ENCODE assay signal across 16 cellular contexts in genomic region chr11:87972133-87972532, GRCh38.
DNase-seq lines count a peak whose midpoint lies in the region; ATAC-seq and TF ChIP-seq lines count a peak whose summit lies in the region.
"Had no signal": no experiment of that assay in that cellular context is flagged by ENCODE, and none has a peak within 500 bp of the region (broad histone marks: within the 10 kb centered on the region; RNA-seq: fewer than 3 reads in every experiment).

No MANE protein-coding gene starts in this region.

- peak; percentile 91 for ATAC-seq in GM18868 (IDR thresholded peaks at IDR 0.05; ENCODE audit: unreplicated experiment)
- ATAC-seq in GM21529 (IDR thresholded peaks at IDR 0.05; ENCODE audit: unreplicated experiment), result peak; percentile 73
- ATAC-seq in HG03175 (IDR thresholded peaks at IDR 0.05; ENCODE audit: unreplicated experiment), result peak; percentile 64
- ATAC-seq: effector memory CD8-positive, alpha-beta T cell had no signal

- POLR2A ChIA-PET in GM10248 (lab: Yijun Ruan, JAX), result no interaction called here

- no peak overlapping the region for H3K27ac ChIP-seq in GM23248
- H3K27ac ChIP-seq: prostate gland had no signal

- CTCF ChIA-PET in GM10248 (lab: Yijun Ruan, JAX), result interaction anchor here (1.2 to 2.8 kb wide), 6 partner anchors 11 to 620 kb away, joined by 3 to 9 read pairs (median 4); no protein-coding TSS in a partner anchor

- H3K36me3 ChIP-seq in GM23248 (ENCODE audit: low read depth), result no peaks in the 10 kb centered on the region
- H3K36me3 ChIP-seq: prostate gland had no signal

- TF ChIP-seq CTCF in GM10248 (IDR thresholded peaks at IDR 0.05; ENCODE audit: control extremely low read depth, extremely low read depth, low read depth, missing control alignments) (no peak), lower leg skin (IDR thresholded peaks at IDR 0.05) (no peak)

- no peak for TF ChIP-seq POLR2A in lower leg skin (IDR thresholded peaks at IDR 0.05)

- H3K9me2 ChIP-seq in GM23248 (ENCODE audit: insufficient read depth), result no peaks in the 10 kb centered on the region

- in situ Hi-C loops in GM23248 (cut with MboI), result no loop called here

- H3K9ac ChIP-seq in GM23248, result no peak overlapping the region

- no peaks in the 10 kb centered on the region for H3K79me2 ChIP-seq in GM23248 (ENCODE audit: insufficient read depth)

- H3K4me1 ChIP-seq in GM23248 (ENCODE audit: insufficient read depth), result no peaks in the 10 kb centered on the region
- H3K4me1 ChIP-seq: prostate gland had no signal

- 46 to 56% methylated on average over 4 of the region's 4 CpGs for WGBS in GM23248 (ENCODE audit: low coverage in 1 of 2, low lambda C conversion rate in 2 of 2, missing lambda C conversion rate in 2 of 2), 2 experiments
- WGBS in lower leg skin, 2 donors, result 87 to 90% methylated on average over 4 of the region's 4 CpGs

- no peak overlapping the region for H2AFZ ChIP-seq in GM23248

- H3K27me3 ChIP-seq in GM23248 (replicated peaks; ENCODE audit: insufficient read depth), result no peaks in the 10 kb centered on the region

- H3K4me2 ChIP-seq in GM23248 (ENCODE audit: unreplicated experiment), result no peak overlapping the region

- intact Hi-C loops in lower leg skin (cut with DNase I; ENCODE audit: low total_unique reads), result no loop called here

- DNase-seq in GM10248 (ENCODE audit: extremely low spot score), result peak; percentile 10
- DNase-seq in GM23248, result no peak
- DNase-seq in lower leg skin (ENCODE audit: low spot score in 2 of 2), result no peak
- no peak for DNase-seq in NCI-H345 treated with DMSO at 0.1 percent for 48 hours (lab: John Stamatoyannopoulos, UW; ENCODE audit: unreplicated experiment)
- no peak for DNase-seq in GM19238 (ENCODE audit: insufficient read length, low spot score)
- DNase-seq: activated CD4-positive, alpha-beta T cell treated with anti-CD3 and anti-CD28 coated beads, Interleukin-2, amount 50 U/mL, for 4 hours; activated T-cell treated with anti-CD3 and anti-CD28 coated beads, Interleukin-2, amount 50 U/mL, for 24 hours; CD4-positive, CD25-positive, alpha-beta regulatory T cell; effector memory CD8-positive, alpha-beta T cell; hippocampal formation; NCI-H187 treated with DMSO at 0.1 percent for 48 hours; nephron progenitor cell had no signal

- H4K20me1 ChIP-seq in GM23248 (ENCODE audit: insufficient read depth), result no peaks in the 10 kb centered on the region

- H3F3A ChIP-seq in GM23248 (ENCODE audit: insufficient read depth), result no peaks in the 10 kb centered on the region

- H3K4me3 ChIP-seq in GM23248 (no peak overlapping the region), lower leg skin (ENCODE audit: low read depth, poor library complexity, severe bottlenecking) (no peak overlapping the region)
- H3K4me3 ChIP-seq: prostate gland had no signal

- no peaks in the 10 kb centered on the region for H3K9me3 ChIP-seq in GM23248 (ENCODE audit: low read depth)
- H3K9me3 ChIP-seq: prostate gland had no signal
